In genomic region chr5:1004598-1005361, GRCh38 we compare ENCODE assay signal across 1 cellular context.
TF ChIP-seq lines count a peak whose summit lies in the region.

No MANE protein-coding gene starts in this region.

TF ChIP-seq in K562, 482 proteins besides CTCF, POLR2A, EP300 and RAD21 (continued from another document):
- no peak for TF ChIP-seq NKRF (IDR thresholded peaks at IDR 0.05; ENCODE audit: borderline replicate concordance)
- TF ChIP-seq SRSF7 (optimal IDR thresholded peaks at IDR 0.05; ENCODE audit: low read depth, low read length) = no peak
- peak; percentile 91 to 92 for TF ChIP-seq MAZ (CRISPR knock-in tag; conservative IDR thresholded peaks at IDR 0.05 in 1 of 2, IDR thresholded peaks at IDR 0.05 in 1 of 2)
- TF ChIP-seq CC2D1A (IDR thresholded peaks at IDR 0.05) = no peak
- 0 out of 2 replicates have a peak, but pooled peaks have one; percentile 9 for TF ChIP-seq XRCC5 (IDR thresholded peaks at IDR 0.05; ENCODE audit: low read depth, low read length)
- TF ChIP-seq SUPT5H (IDR thresholded peaks at IDR 0.05) = no peak
- TF ChIP-seq HIVEP1 (CRISPR knock-in tag; IDR thresholded peaks at IDR 0.05) = no peak
- TF ChIP-seq MXI1 (IDR thresholded peaks at IDR 0.05; ENCODE audit: low read depth, low read length) = no peak
- peak; percentile 65 for TF ChIP-seq ESRRA (IDR thresholded peaks at IDR 0.05; ENCODE audit: borderline replicate concordance, low read depth)
- TF ChIP-seq ZNF263 (CRISPR knock-in tag; IDR thresholded peaks at IDR 0.05; ENCODE audit: borderline replicate concordance) = 0 out of 2 replicates have a peak, but pooled peaks have one; percentile 34
- no peak for TF ChIP-seq EP400 (IDR thresholded peaks at IDR 0.05)
- no peak for TF ChIP-seq ZBTB8A (IDR thresholded peaks at IDR 0.05; ENCODE audit: partially characterized antibody)
- TF ChIP-seq DACH1 (IDR thresholded peaks at IDR 0.05; ENCODE audit: partially characterized antibody) = no peak
- no peak for TF ChIP-seq HMG20B (CRISPR knock-in tag; IDR thresholded peaks at IDR 0.05)
- no peak for TF ChIP-seq ZFP30 (CRISPR knock-in tag; IDR thresholded peaks at IDR 0.05; ENCODE audit: borderline replicate concordance)
- TF ChIP-seq ZBTB34 (CRISPR knock-in tag; IDR thresholded peaks at IDR 0.05) = no peak
- no peak for TF ChIP-seq ZNF655 (CRISPR knock-in tag; IDR thresholded peaks at IDR 0.05)
- no peak for TF ChIP-seq ZNF764 (CRISPR knock-in tag; IDR thresholded peaks at IDR 0.05; ENCODE audit: low read depth)
- TF ChIP-seq SIN3B (IDR thresholded peaks at IDR 0.05; ENCODE audit: low read depth) = no peak
- no peak for TF ChIP-seq SMARCB1 (IDR thresholded peaks at IDR 0.05; ENCODE audit: insufficient read length, low read depth)
- TF ChIP-seq DPF2 (IDR thresholded peaks at IDR 0.05) = no peak
- no peak for TF ChIP-seq NFE2L1 (tag; IDR thresholded peaks at IDR 0.05; ENCODE audit: borderline replicate concordance, low read depth)
- TF ChIP-seq ATF1 (CRISPR knock-in tag; IDR thresholded peaks at IDR 0.05) = no peak
- peak; percentile 34; the same call in 1 of the 2 replicates for TF ChIP-seq ATF1 (tag; IDR thresholded peaks at IDR 0.05)
- TF ChIP-seq MED1 (CRISPR knock-in tag; IDR thresholded peaks at IDR 0.05; ENCODE audit: borderline replicate concordance) = no peak
- no peak for TF ChIP-seq IRF9 (tag; IDR thresholded peaks at IDR 0.05)
- no peak for TF ChIP-seq CREB1 (IDR thresholded peaks at IDR 0.05)
- 0 out of 2 replicates have a peak, but pooled peaks have one; percentile 14 for TF ChIP-seq CREB1 (CRISPR knock-in tag; IDR thresholded peaks at IDR 0.05)
- no peak for TF ChIP-seq PRPF4 (IDR thresholded peaks at IDR 0.05; ENCODE audit: insufficient read depth, low read depth, low read length, poor library complexity, severe bottlenecking)
